Comparison of ENCODE assay signal across 1 cellular context in genomic region chr12:113424915-113425823, GRCh38.
A peak's percentile ranks its signal among the peaks of the same experiment; 100 is the strongest.
TF ChIP-seq lines count a peak whose summit lies in the region.

No MANE protein-coding gene starts in this region.

TF ChIP-seq in K562, 482 proteins besides CTCF, POLR2A, EP300 and RAD21 (continued from another document):
- TF ChIP-seq KLF6 (CRISPR knock-in tag; IDR thresholded peaks at IDR 0.05; ENCODE audit: borderline replicate concordance) (no peak), HNRNPL (IDR thresholded peaks at IDR 0.05; ENCODE audit: low read depth, low read length) (no peak), ZFP91 (CRISPR knock-in tag; IDR thresholded peaks at IDR 0.05) (no peak), PTBP1 (IDR thresholded peaks at IDR 0.05; ENCODE audit: low read depth, low read length) (peak; percentile 79; the same call in 1 of the 2 replicates), NRF1 (conservative IDR thresholded peaks at IDR 0.05 in 1 of 2, IDR thresholded peaks at IDR 0.05 in 1 of 2) (no peak), SAFB2 (IDR thresholded peaks at IDR 0.05; ENCODE audit: borderline replicate concordance, low read depth, low read length, severe bottlenecking) (no peak), PKNOX1 (IDR thresholded peaks at IDR 0.05) (no peak), DEAF1 (CRISPR knock-in tag; IDR thresholded peaks at IDR 0.05) (peak; percentile 53; the same call in 1 of the 2 replicates), CCNT2 (IDR thresholded peaks at IDR 0.05; ENCODE audit: borderline replicate concordance, extremely low read depth, insufficient read length, low read depth, low read length) (no peak), SP1 (CRISPR knock-in tag; IDR thresholded peaks at IDR 0.05) (0 out of 2 replicates have a peak, but pooled peaks have one; percentile 24), NFE2L1 (tag; IDR thresholded peaks at IDR 0.05; ENCODE audit: borderline replicate concordance, low read depth) (no peak), CUX1 (CRISPR knock-in tag; IDR thresholded peaks at IDR 0.05) (no peak), ZBTB33 (CRISPR knock-in tag; IDR thresholded peaks at IDR 0.05) (no peak), PTRF (tag; IDR thresholded peaks at IDR 0.05) (no peak), ZFP36 (IDR thresholded peaks at IDR 0.05; ENCODE audit: low read depth, low read length, partially characterized antibody) (peak; percentile 86), FOXA1 (IDR thresholded peaks at IDR 0.05; ENCODE audit: borderline replicate concordance) (no peak), BCOR (IDR thresholded peaks at IDR 0.05) (peak; percentile 99), ZBTB7A (IDR thresholded peaks at IDR 0.05; ENCODE audit: borderline replicate concordance, control insufficient read depth, low read depth, low read length) (peak; percentile 68; the same call in 1 of the 2 replicates), NFIC (IDR thresholded peaks at IDR 0.05) (no peak), EGR1 (conservative IDR thresholded peaks at IDR 0.05) (peak; percentile 39), ZNF3 (CRISPR knock-in tag; IDR thresholded peaks at IDR 0.05) (no peak), ZBTB1 (CRISPR knock-in tag; IDR thresholded peaks at IDR 0.05; ENCODE audit: borderline replicate concordance, low read depth) (peak; percentile 54; the same call in 1 of the 2 replicates), ATF2 (CRISPR knock-in tag; IDR thresholded peaks at IDR 0.05) (no peak)
